Comparison of ENCODE assay signal across 27 cellular contexts in genomic region chr1:101080859-101081258, GRCh38. TPM values are rescaled to one million over a fixed set of nuclear protein-coding genes. Genes with fewer than 3 reads are reported as not detected.
DNase-seq lines count a peak whose midpoint lies in the region; ATAC-seq and TF ChIP-seq lines count a peak whose summit lies in the region.
"Had no signal": no experiment of that assay in that cellular context is flagged by ENCODE, and none has a peak within 500 bp of the region (broad histone marks: within the 10 kb centered on the region; RNA-seq: fewer than 3 reads in every experiment).

No MANE protein-coding gene starts in this region.

- H3K4me2 ChIP-seq in BLaER1 = peak overlapping the region; percentile 82

- ATAC-seq in T-helper 17 cell = no peak
- no peak for ATAC-seq in memory B cell (ENCODE audit: low read depth)
- no peak for ATAC-seq in GM18907 (IDR thresholded peaks at IDR 0.05; ENCODE audit: unreplicated experiment)
- ATAC-seq: gastrocnemius medialis, psoas muscle, sciatic nerve had no signal

- H3K4me1 ChIP-seq in BLaER1 = peaks cover 61% of the 10 kb centered on the region
- H3K4me1 ChIP-seq: gastrocnemius medialis, psoas muscle, transverse colon had no signal

- DNase-seq in Ammon's horn (ENCODE audit: low spot score) = peak; percentile 19
- no peak for DNase-seq in T-helper 17 cell
- no peak for DNase-seq in memory B cell (ENCODE audit: low spot score in 2 of 2)
- DNase-seq in HK-2 (ENCODE audit: unreplicated experiment) = no peak
- DNase-seq in Calu3 = no peak
- DNase-seq: activated gamma-delta T cell, amniotic stem cell, DMS153, gastrocnemius medialis, H7, KBM-7, kidney glomerular epithelial cell, MG63, midbrain, naive B cell, NCI-H1105 treated with DMSO at 0.1 percent for 48 hours, NCI-H1930, NCI-H510A treated with DMSO at 0.1 percent for 48 hours, occipital lobe, psoas muscle, transverse colon had no signal

- no peak overlapping the region for H3K4me3 Mint-ChIP-seq in T-helper 17 cell
- no peak overlapping the region for H3K4me3 Mint-ChIP-seq in memory B cell
- no peak overlapping the region for H3K4me3 Mint-ChIP-seq in Calu3 (ENCODE audit: low read depth, unreplicated experiment)

- H3K27ac Mint-ChIP-seq in T-helper 17 cell (peak overlapping the region; percentile 89), memory B cell (peak overlapping the region; percentile 16), Calu3 (ENCODE audit: unreplicated experiment) (no peak overlapping the region)

- no peaks in the 10 kb centered on the region for H3K9me3 Mint-ChIP-seq in memory B cell
- H3K9me3 Mint-ChIP-seq in Calu3 (ENCODE audit: low read depth, unreplicated experiment) = no peaks in the 10 kb centered on the region

- TF ChIP-seq CTCF in Calu3 (IDR thresholded peaks at IDR 0.05; ENCODE audit: unreplicated experiment) = no peak

- peak overlapping the region; percentile 91 for H3K27ac ChIP-seq in BLaER1
- H3K27ac ChIP-seq: gastrocnemius medialis, psoas muscle, RWPE1, transverse colon had no signal

- H3K27me3 Mint-ChIP-seq in T-helper 17 cell (no peaks in the 10 kb centered on the region), memory B cell (no peaks in the 10 kb centered on the region), Calu3 (ENCODE audit: unreplicated experiment) (no peaks in the 10 kb centered on the region)
- H3K27me3 Mint-ChIP-seq: brain, naive B cell had no signal

- CTCF ChIA-PET in Calu3 (lab: Charles Lee) = no interaction called here

- BruUV-seq in Calu3 (replicated peaks; lab: Mats Ljungman, UMichigan) = no TSS peak

- H3K27me3 ChIP-seq in BLaER1 = no peaks in the 10 kb centered on the region
- H3K27me3 ChIP-seq: gastrocnemius medialis, MG63, transverse colon had no signal

- peaks cover 3% of the 10 kb centered on the region for H3K36me3 Mint-ChIP-seq in T-helper 17 cell (ENCODE audit: low read depth)
- peaks cover 27% of the 10 kb centered on the region for H3K36me3 Mint-ChIP-seq in memory B cell
- peaks cover 5% of the 10 kb centered on the region for H3K36me3 Mint-ChIP-seq in Calu3 (ENCODE audit: insufficient read depth, unreplicated experiment)

- H3K9ac ChIP-seq in BLaER1 = no peak overlapping the region

- intact Hi-C loops in Calu3 (cut with micrococcal nuclease; ENCODE audit: unreplicated experiment) = no loop called here

- H3K4me1 Mint-ChIP-seq in T-helper 17 cell (peaks cover 29% of the 10 kb centered on the region), memory B cell (peaks cover 27% of the 10 kb centered on the region), Calu3 (ENCODE audit: low read depth, unreplicated experiment) (no peaks in the 10 kb centered on the region)

- H3K4me3 ChIP-seq in BLaER1 = 0 out of 2 replicates have a peak overlapping the region, but pooled peaks have one; percentile 7
- H3K4me3 ChIP-seq: gastrocnemius medialis, GM12878, MG63, psoas muscle, transverse colon had no signal

- peaks cover 29% of the 10 kb centered on the region for H3K36me3 ChIP-seq in BLaER1
- H3K36me3 ChIP-seq: gastrocnemius medialis, MG63, transverse colon had no signal

- H3K9me3 ChIP-seq in BLaER1 = peaks cover 9% of the 10 kb centered on the region; the same call in 1 of the 2 replicates
- no peaks in the 10 kb centered on the region for H3K9me3 ChIP-seq in T-helper 17 cell (ENCODE audit: control insufficient read depth, low read length, poor library complexity, severe bottlenecking)
- H3K9me3 ChIP-seq: gastrocnemius medialis, MG63, psoas muscle, transverse colon had no signal

- no peaks in the 10 kb centered on the region for H4K20me1 ChIP-seq in BLaER1

RNA-seq across cellular contexts. Expression of gene DPH5, which starts 55.3 kb away (rescaled TPM):
- total RNA-seq in T-helper 17 cell = 10 to 100 TPM; 28.8 to 29.5 TPM
- 20.6 and 25.8 TPM in 2 replicates for total RNA-seq in Calu3 (2022)
